In genomic region chr1:237562247-237562823, GRCh38 we compare ENCODE assay signal across 8 cellular contexts.
A peak's percentile ranks its signal among the peaks of the same experiment; 100 is the strongest.
DNase-seq lines count a peak whose midpoint lies in the region; ATAC-seq and TF ChIP-seq lines count a peak whose summit lies in the region.

No MANE protein-coding gene starts in this region.

- H3K4me3 ChIP-seq in adipocyte (ENCODE audit: low read length): no peak overlapping the region
- H3K4me3 ChIP-seq in transverse colon: no peak overlapping the region

- H3K27ac ChIP-seq in transverse colon: no peak overlapping the region

- ATAC-seq in HG03280 (IDR thresholded peaks at IDR 0.05; ENCODE audit: unreplicated experiment): peak; percentile 81

- intact Hi-C loops in transverse colon (cut with DNase I; ENCODE audit: low total_unique reads): loop anchor here (5.0 to 10.0 kb wide), 2 partner anchors 725 to 808 kb away; no protein-coding TSS in a partner anchor

- TF ChIP-seq CTCF in transverse colon (IDR thresholded peaks at IDR 0.05): peak; percentile 46 to 66 (median 51)

- H3K9me3 ChIP-seq in adipocyte (ENCODE audit: control insufficient read depth, low read length) (peaks cover 10% of the 10 kb centered on the region), transverse colon (no peaks in the 10 kb centered on the region)

- H3K4me1 ChIP-seq in adipocyte (ENCODE audit: control insufficient read depth, insufficient read depth, low read length): no peaks in the 10 kb centered on the region
- H3K4me1 ChIP-seq in transverse colon: no peaks in the 10 kb centered on the region

- TF ChIP-seq POLR2A in transverse colon (IDR thresholded peaks at IDR 0.05): no peak

- H3K9ac ChIP-seq in adipocyte (ENCODE audit: low read length): no peak overlapping the region

- H3K27me3 ChIP-seq in adipocyte (replicated peaks; ENCODE audit: control insufficient read depth, insufficient read depth, low read length): peaks cover 8% of the 10 kb centered on the region
- no peaks in the 10 kb centered on the region for H3K27me3 ChIP-seq in transverse colon

- WGBS in transverse colon (ENCODE audit: low coverage in 1 of 2), 2 donors: 55 to 89% methylated on average over 3 to 4 of the region's 4 CpGs

- in situ Hi-C loops in transverse colon (cut with MboI; ENCODE audit: low pct_ligation_motif_present in 1 of 4, low pct_unique_long_range_greater_than_20kb in 1 of 4, low sequenced_read_pairs in 3 of 4): loop anchor here in 3 of 4 donors (25.0 kb wide), 3 partner anchors 800 to 1450 kb away; partner anchors contain the start of gene HEATR1 (in 2 of the 3)

- DNase-seq in DMS 273 (lab: John Stamatoyannopoulos, UW; ENCODE audit: unreplicated experiment) (peak; percentile 94), GM19238 (ENCODE audit: insufficient read length, low spot score) (peak; percentile 4), NCI-H345 (lab: John Stamatoyannopoulos, UW) (peak; percentile 81), adipocyte (ENCODE audit: low read depth) (peak; percentile 92), iPS DF 4.7 (ENCODE audit: extremely low read depth, low spot score) (peak; percentile 75), transverse colon (no peak)
- no peak for DNase-seq in activated CD4-positive, alpha-beta T cell treated with anti-CD3 and anti-CD28 coated beads, Interleukin-2, amount 50 U/mL, for 48 hours

- H3K36me3 ChIP-seq in adipocyte (ENCODE audit: control insufficient read depth, insufficient read depth, low read length, severe bottlenecking) (no peaks in the 10 kb centered on the region), transverse colon (no peaks in the 10 kb centered on the region)

- no peak for TF ChIP-seq EP300 in transverse colon (IDR thresholded peaks at IDR 0.05; ENCODE audit: low read depth)

Comparison
In these comparisons a context has a peak if more than half of its experiments do, and no peak if none do; other contexts are left out.
1. DNase-seq: peak in DMS 273 (single experiment), GM19238 (single experiment), NCI-H345 (single experiment), adipocyte (single experiment) and iPS DF 4.7 (single experiment); none in transverse colon (single experiment) and activated CD4-positive, alpha-beta T cell treated with anti-CD3 and anti-CD28 coated beads, Interleukin-2, amount 50 U/mL, for 48 hours (0 of 2).